10 cellular contexts compared by ENCODE assay signal in the genomic region with DNA sequence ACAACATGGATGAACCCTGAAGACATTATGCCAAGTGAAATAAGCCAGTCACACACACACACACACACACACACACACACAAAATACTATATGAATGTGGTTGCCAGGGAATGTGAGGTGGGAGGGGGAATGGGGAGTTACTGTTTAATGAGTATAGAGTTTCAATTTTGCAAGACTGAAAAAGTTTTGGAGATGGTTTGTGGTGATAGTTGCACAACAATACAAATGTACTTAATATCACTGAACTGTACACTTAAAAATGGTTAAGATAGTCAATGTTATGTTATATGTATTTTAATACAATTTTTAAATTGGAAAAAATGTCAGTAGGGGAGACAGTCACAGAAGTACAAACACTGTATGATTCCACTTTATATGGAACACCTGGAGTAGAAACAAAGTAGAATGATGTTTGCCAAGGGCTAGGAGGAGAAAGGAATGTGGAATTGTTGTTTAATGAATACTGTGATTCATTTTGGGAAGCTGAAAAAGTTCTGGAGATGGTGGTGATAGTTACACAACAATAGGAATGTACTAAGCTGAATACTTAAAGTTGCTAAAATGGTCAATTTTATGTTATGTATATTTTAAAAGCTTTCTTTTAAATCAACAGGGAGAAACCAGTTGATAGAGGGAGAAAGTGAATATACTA.
A peak's percentile ranks its signal among the peaks of the same experiment; 100 is the strongest.
DNase-seq lines count a peak whose midpoint lies in the region; ATAC-seq and TF ChIP-seq lines count a peak whose summit lies in the region.
"Had no signal": no experiment of that assay in that cellular context is flagged by ENCODE, and none has a peak within 500 bp of the region (broad histone marks: within the 10 kb centered on the region; RNA-seq: fewer than 3 reads in every experiment).

No MANE protein-coding gene starts in this region.

- peak; percentile 15 for DNase-seq in NCI-H510A treated with DMSO at 0.1 percent for 48 hours (lab: John Stamatoyannopoulos, UW)
- DNase-seq in NCI-H510A (lab: John Stamatoyannopoulos, UW): no peak
- DNase-seq in PC-9: peak; percentile 50 to 93
- peak; percentile 88 for DNase-seq in epithelial cell of esophagus (ENCODE audit: low read depth)
- DNase-seq in retinal pigment epithelial cell (ENCODE audit: low read depth): peak; percentile 36
- DNase-seq in GM10248 (ENCODE audit: extremely low spot score): no peak
- DNase-seq in DMS 273 treated with DMSO at 0.1 percent for 48 hours (lab: John Stamatoyannopoulos, UW): no peak
- DNase-seq: aorta, left colon had no signal

- H3K27me3 ChIP-seq in PC-9 (ENCODE audit: insufficient read depth, low read depth): no peaks in the 10 kb centered on the region

- no peaks in the 10 kb centered on the region; the same call in 1 of the 2 replicates for H3K9me3 ChIP-seq in PC-9 (ENCODE audit: insufficient read depth, low read depth)

- peak overlapping the region; percentile 95 for H3K27ac ChIP-seq in PC-9

- BruUV-seq in PC-9 (replicated peaks; lab: Mats Ljungman, UMichigan): no TSS peak

- intact Hi-C loops in PC-9 (cut with micrococcal nuclease; ENCODE audit: unreplicated experiment): loop anchor here (1.0 to 5.0 kb wide), 5 partner anchors 71 to 235 kb away; partner anchors contain the start of genes RPL39L and ST6GAL1

- no peak for ATAC-seq in activated CD4-positive, CD25-positive, alpha-beta regulatory T cell treated with anti-CD3 and anti-CD28 coated beads, Interleukin-2, amount 50 U/mL, for 24 hours

- H3K4me3 ChIP-seq in PC-9 (peak overlapping the region; percentile 42), epithelial cell of esophagus (ENCODE audit: low read length) (no peak overlapping the region), retinal pigment epithelial cell (ENCODE audit: low read length) (no peak overlapping the region)

- no peak; the same call in 1 of the 2 replicates for TF ChIP-seq CTCF in PC-9 (conservative IDR thresholded peaks at IDR 0.05)
- no peak for TF ChIP-seq CTCF in epithelial cell of esophagus (IDR thresholded peaks at IDR 0.05; ENCODE audit: insufficient read depth, low read depth, low read length, missing control alignments)
- no peak for TF ChIP-seq CTCF in retinal pigment epithelial cell (conservative IDR thresholded peaks at IDR 0.05; ENCODE audit: low read depth, low read length)
- TF ChIP-seq CTCF in GM10248 (IDR thresholded peaks at IDR 0.05; ENCODE audit: control extremely low read depth, extremely low read depth, low read depth, missing control alignments): no peak

- H2AFZ ChIP-seq in PC-9: no peak overlapping the region

- 0 out of 2 replicates have a peak, but pooled peaks cover 4% of the 10 kb centered on the region for H3K79me2 ChIP-seq in PC-9 (ENCODE audit: low read depth)

- peaks cover 55% of the 10 kb centered on the region for H3K4me1 ChIP-seq in PC-9 (replicated peaks; ENCODE audit: insufficient read depth)

- H3K4me2 ChIP-seq in PC-9: peak overlapping the region; percentile 74

- H3K36me3 ChIP-seq in PC-9 (ENCODE audit: low read depth): no peaks in the 10 kb centered on the region

- H4K20me1 ChIP-seq in PC-9 (ENCODE audit: insufficient read depth): no peaks in the 10 kb centered on the region

- H3K9me2 ChIP-seq in PC-9 (ENCODE audit: insufficient read depth): no peaks in the 10 kb centered on the region; the same call in 1 of the 2 replicates

- H3F3A ChIP-seq in PC-9 (ENCODE audit: insufficient read depth, low read depth): peaks cover 47% of the 10 kb centered on the region

- POLR2A ChIA-PET in PC-9 (lab: Charles Lee; ENCODE audit: unreplicated experiment) (interaction anchor here (0.6 kb wide), 1 partner anchor 25 kb away, joined by 3 read pairs; no protein-coding TSS in a partner anchor), GM10248 (lab: Yijun Ruan, JAX) (interaction anchor here (0.6 to 0.7 kb wide), 2 partner anchors 25 to 40 kb away, joined by 3 to 4 read pairs; no protein-coding TSS in a partner anchor)

- CTCF ChIA-PET in PC-9 (lab: Charles Lee) (no interaction called here), GM10248 (lab: Yijun Ruan, JAX) (interaction anchor here (1.1 kb wide), 1 partner anchor 46 kb away, joined by 4 read pairs; no protein-coding TSS in a partner anchor)

Comparison
In these comparisons a context has a peak if more than half of its experiments do, and no peak if none do; other contexts are left out.
1. DNase-seq: peak in NCI-H510A treated with DMSO at 0.1 percent for 48 hours (single experiment), PC-9 (2 of 2), epithelial cell of esophagus (single experiment) and retinal pigment epithelial cell (single experiment); none in NCI-H510A (single experiment), GM10248 (single experiment) and DMS 273 treated with DMSO at 0.1 percent for 48 hours (single experiment).